In genomic region chr17:58231644-58232043, GRCh38 we compare ENCODE assay signal across 20 cellular contexts. TPM values are rescaled to one million over a fixed set of nuclear protein-coding genes. Genes with fewer than 3 reads are reported as not detected.
DNase-seq lines count a peak whose midpoint lies in the region; ATAC-seq and TF ChIP-seq lines count a peak whose summit lies in the region.
"Had no signal": no experiment of that assay in that cellular context is flagged by ENCODE, and none has a peak within 500 bp of the region (broad histone marks: within the 10 kb centered on the region; RNA-seq: fewer than 3 reads in every experiment).

No MANE protein-coding gene starts in this region.

- peaks cover 20% of the 10 kb centered on the region for H3K4me1 ChIP-seq in neural progenitor cell
- H3K4me1 ChIP-seq: sigmoid colon had no signal

- H3K4me3 ChIP-seq in neural progenitor cell = no peak overlapping the region
- H3K4me3 ChIP-seq: ovary, sigmoid colon had no signal

- peak overlapping the region; percentile 86 for H3K27ac Mint-ChIP-seq in stimulated activated memory B cell treated with anti-CD40 and anti-IgM and Interleukin-4, amounts not matched to agents 10 μg/mL and 1 μg/mL and 100 μg/mL, for 72 hours
- no peak overlapping the region for H3K27ac Mint-ChIP-seq in neural progenitor cell

- no peak overlapping the region for H3K4me2 ChIP-seq in neural progenitor cell

- no peak overlapping the region for H3K9ac ChIP-seq in neural progenitor cell

- no peak for TF ChIP-seq CTCF in neural progenitor cell (IDR thresholded peaks at IDR 0.05)

- no peaks in the 10 kb centered on the region for H3K36me3 ChIP-seq in neural progenitor cell
- H3K36me3 ChIP-seq: ovary, sigmoid colon had no signal

- no peaks in the 10 kb centered on the region for H3K27me3 Mint-ChIP-seq in stimulated activated memory B cell treated with anti-CD40 and anti-IgM and Interleukin-4, amounts not matched to agents 10 μg/mL and 1 μg/mL and 100 μg/mL, for 72 hours
- peaks cover 4% of the 10 kb centered on the region for H3K27me3 Mint-ChIP-seq in neural progenitor cell (ENCODE audit: insufficient read depth, low read depth)

- no peak for ATAC-seq in stimulated activated memory B cell treated with anti-CD40 and anti-IgM and Interleukin-4, amounts not matched to agents 10 μg/mL and 1 μg/mL and 100 μg/mL, for 72 hours
- ATAC-seq: activated CD4-positive, CD25-positive, alpha-beta regulatory T cell treated with anti-CD3 and anti-CD28 coated beads, Interleukin-2, amount 50 U/mL, for 24 hours had no signal

- H3K4me1 Mint-ChIP-seq in stimulated activated memory B cell treated with anti-CD40 and anti-IgM and Interleukin-4, amounts not matched to agents 10 μg/mL and 1 μg/mL and 100 μg/mL, for 72 hours = peaks cover 33% of the 10 kb centered on the region
- peaks cover 4% of the 10 kb centered on the region for H3K4me1 Mint-ChIP-seq in neural progenitor cell

- H3K4me3 Mint-ChIP-seq in stimulated activated memory B cell treated with anti-CD40 and anti-IgM and Interleukin-4, amounts not matched to agents 10 μg/mL and 1 μg/mL and 100 μg/mL, for 72 hours = no peak overlapping the region
- no peak overlapping the region for H3K4me3 Mint-ChIP-seq in neural progenitor cell
- H3K4me3 Mint-ChIP-seq: H9 had no signal

- H2AFZ ChIP-seq in neural progenitor cell (replicated peaks) = no peak overlapping the region

- H3K27ac ChIP-seq in neural progenitor cell = no peak overlapping the region
- H3K27ac ChIP-seq: C4-2B, epithelial cell of prostate, ovary, sigmoid colon had no signal

- H3F3A ChIP-seq in neural progenitor cell (ENCODE audit: low read depth) = peaks cover 12% of the 10 kb centered on the region

- H3K9me3 ChIP-seq in neural progenitor cell (ENCODE audit: low read depth) = no peaks in the 10 kb centered on the region
- H3K9me3 ChIP-seq: ovary, sigmoid colon had no signal

- DNase-seq in EL (peak; percentile 21), M059J (ENCODE audit: low read depth) (peak; percentile 12), glomerular visceral epithelial cell (ENCODE audit: extremely low spot score) (peak; percentile 31), SHP77 treated with DMSO at 0.1 percent for 48 hours (lab: John Stamatoyannopoulos, UW) (no peak), GM19240 (ENCODE audit: insufficient read length, low spot score) (no peak), neural progenitor cell (ENCODE audit: low spot score) (no peak)
- DNase-seq: H9; KG1; NCI-H1105 treated with DMSO at 0.1 percent for 48 hours; NCI-H526; ovary; sigmoid colon; stimulated activated CD4-positive, alpha-beta T cell treated with anti-CD3 and anti-CD28 coated beads, Interleukin-4, amount 100 ng/mL, for 24 hours; T-helper 2 cell had no signal

- peaks cover 45% of the 10 kb centered on the region for H3K27me3 ChIP-seq in neural progenitor cell
- H3K27me3 ChIP-seq: ovary had no signal

- no peaks in the 10 kb centered on the region for H3K79me2 ChIP-seq in neural progenitor cell (ENCODE audit: low read depth)

- no peaks in the 10 kb centered on the region for H3K36me3 Mint-ChIP-seq in stimulated activated memory B cell treated with anti-CD40 and anti-IgM and Interleukin-4, amounts not matched to agents 10 μg/mL and 1 μg/mL and 100 μg/mL, for 72 hours
- H3K36me3 Mint-ChIP-seq in neural progenitor cell = no peaks in the 10 kb centered on the region

- no peaks in the 10 kb centered on the region for H3K9me3 Mint-ChIP-seq in stimulated activated memory B cell treated with anti-CD40 and anti-IgM and Interleukin-4, amounts not matched to agents 10 μg/mL and 1 μg/mL and 100 μg/mL, for 72 hours
- no peaks in the 10 kb centered on the region for H3K9me3 Mint-ChIP-seq in neural progenitor cell
- H3K9me3 Mint-ChIP-seq: H9 had no signal

- H4K20me1 ChIP-seq in neural progenitor cell (ENCODE audit: low read depth) = no peaks in the 10 kb centered on the region

RNA-seq across cellular contexts. Expression of gene LPO, which starts 6.7 kb away (rescaled TPM):
- not detected in 2 replicates for total RNA-seq in M059J (2014; rRNA removed; shearing (Covaris generic))
- total RNA-seq in neural progenitor cell (ENCODE audit: low replicate concordance) = not detected in 2 replicates
- total RNA-seq: dermis microvascular lymphatic vessel endothelial cell, liver, sigmoid colon had no signal

RNA-seq across cellular contexts. Expression of gene MKS1, which starts 12.6 kb away (rescaled TPM):
- total RNA-seq in M059J (2014; rRNA removed; shearing (Covaris generic)) = 8.1 and 13.8 TPM in 2 replicates
- 25.8 and 30.0 TPM in 2 replicates for total RNA-seq in neural progenitor cell (ENCODE audit: low replicate concordance)

RNA-seq across cellular contexts. Expression of gene EPX, which starts 39.1 kb away (rescaled TPM):
- not detected in 2 replicates for total RNA-seq in M059J (2014; rRNA removed; shearing (Covaris generic))
- not detected in 2 replicates for total RNA-seq in neural progenitor cell (ENCODE audit: low replicate concordance)
- total RNA-seq: dermis microvascular lymphatic vessel endothelial cell, H9, ovary, sigmoid colon had no signal

RNA-seq across cellular contexts. Expression of gene MPO, which starts 49.1 kb away (rescaled TPM):
- total RNA-seq in M059J (2014; rRNA removed; shearing (Covaris generic)) = not detected in 2 replicates
- total RNA-seq in neural progenitor cell (ENCODE audit: low replicate concordance) = not detected in 2 replicates
- total RNA-seq: dermis microvascular lymphatic vessel endothelial cell, H9 had no signal

Comparison
In these comparisons a context has a peak if more than half of its experiments do, and no peak if none do; other contexts are left out.
1. DNase-seq: peak in EL (single experiment), M059J (single experiment) and glomerular visceral epithelial cell (single experiment); none in SHP77 treated with DMSO at 0.1 percent for 48 hours (single experiment), GM19240 (single experiment) and neural progenitor cell (single experiment).